Comparison of ENCODE assay signal across 8 cellular contexts in the genomic region with DNA sequence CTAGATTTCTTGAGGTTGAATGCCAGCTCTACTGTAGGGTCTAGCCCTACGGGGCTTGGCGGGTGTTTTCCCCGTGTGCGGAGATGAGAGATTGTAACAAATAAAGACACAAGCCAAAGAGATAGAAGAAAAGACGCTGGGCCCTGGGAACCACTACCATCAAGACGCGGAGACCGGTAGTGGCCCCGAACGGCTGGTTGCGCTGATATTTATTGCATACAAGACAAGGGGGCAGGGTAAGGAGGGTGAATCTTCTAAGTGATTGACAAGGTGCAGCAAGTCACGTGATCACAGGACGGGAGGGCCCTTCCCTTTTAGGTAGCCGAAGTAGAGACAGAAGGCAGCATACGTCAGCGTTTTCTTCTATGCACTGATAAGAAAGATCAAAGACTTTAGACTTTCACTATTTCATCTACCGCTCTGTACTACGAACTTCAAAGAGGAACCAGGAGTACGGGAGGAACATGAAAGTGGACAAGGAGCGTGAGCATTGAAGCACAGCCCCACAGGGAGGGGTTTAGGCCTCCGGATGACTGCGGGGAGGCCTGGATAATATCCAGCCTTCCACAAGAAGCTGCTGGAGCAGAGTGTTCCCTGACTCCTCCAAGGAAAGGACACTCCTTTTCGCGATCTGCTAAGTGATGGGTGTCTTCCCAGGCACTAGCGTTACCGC. TPM values are rescaled to one million over a fixed set of nuclear protein-coding genes. Genes with fewer than 3 reads are reported as not detected.
DNase-seq lines count a peak whose midpoint lies in the region; ATAC-seq, FAIRE-seq and TF ChIP-seq lines count a peak whose summit lies in the region.
"Not testable (repeated sequence)": the region's sequence is repeated elsewhere in the genome, so short reads cannot be mapped to it uniquely, and the experiment has no call there.

No MANE protein-coding gene starts in this region.

- TF ChIP-seq EP300 in H1 (IDR thresholded peaks at IDR 0.05; ENCODE audit: borderline replicate concordance in 1 of 2, low read depth in 2 of 2, low read length in 2 of 2), result not testable (repeated sequence)

- not testable (repeated sequence) for H3K79me1 ChIP-seq in H1 (ENCODE audit: low read depth, low read length)

- TF ChIP-seq POLR2A in H1 (IDR thresholded peaks at IDR 0.05; ENCODE audit: control extremely low read depth in 1 of 2, low read depth in 2 of 2, low read length in 2 of 2), result not testable (repeated sequence)
- TF ChIP-seq POLR2A in thyroid gland (IDR thresholded peaks at IDR 0.05), result peak in 1 of 2 donors; percentile 41

- not testable (repeated sequence) for H2AK5ac ChIP-seq in H1 (ENCODE audit: low read depth, low read length)

- peaks cover 0 to 16% (median 13%) of the 10 kb centered on the region in 4 experiments; a peak in 5 of 7 replicates for H3K4me1 ChIP-seq in H1 (replicated peaks in 1 of 4; ENCODE audit: control insufficient read depth in 3 of 4, insufficient read depth in 4 of 4, low read length in 3 of 4)
- peaks cover 21 to 39% of the 10 kb centered on the region in 2 donors for H3K4me1 ChIP-seq in thyroid gland

- H3K14ac ChIP-seq in H1 (ENCODE audit: insufficient read length), result not testable (repeated sequence)

- intact Hi-C loops in left colon (cut with DNase I, micrococcal nuclease), result loop anchor here in 1 of 2 donors (5.0 kb wide), 1 partner anchor 130 kb away; a partner anchor contains a TSS
- intact Hi-C loops in thyroid gland (cut with DNase I), result not testable (repeated sequence)

- H3K18ac ChIP-seq in H1 (ENCODE audit: extremely low read depth, low read length), result not testable (repeated sequence)

- POLR2A ChIA-PET in H1 (lab: Charles Lee; ENCODE audit: partially characterized antibody), result interaction anchor here (1.0 to 3.0 kb wide), 8 partner anchors 9 to 261 kb away, joined by 3 to 13 read pairs (median 4); no protein-coding TSS in a partner anchor

- peak; percentile 36 for ATAC-seq in left colon

- peak overlapping the region; percentile 91; the same call in 1 of the 2 replicates for H2AFZ ChIP-seq in H1 (ENCODE audit: low read length)

- H3K23ac ChIP-seq in H1 (ENCODE audit: insufficient read length), result not testable (repeated sequence)

- H3K27me3 ChIP-seq in H1 (replicated peaks in 1 of 4; ENCODE audit: control insufficient read depth in 3 of 4, extremely low read depth in 1 of 4, insufficient read depth in 3 of 4, low read length in 3 of 4), result peaks cover 3 to 33% (median 29%) of the 10 kb centered on the region in 4 experiments
- H3K27me3 ChIP-seq in thyroid gland, result not testable (repeated sequence)

- H4K91ac ChIP-seq in H1 (replicated peaks; ENCODE audit: insufficient read length, low read length), result not testable (repeated sequence)

- DNase-seq in GM10266 (ENCODE audit: extremely low spot score) (peak; percentile 38), NCI-H510A (lab: John Stamatoyannopoulos, UW) (peak; percentile 21), H1 (ENCODE audit: low read depth in 1 of 2, low spot score in 2 of 2) (peak in 1 of 2 experiments; percentile 64), left colon (peak; percentile 62 to 85), retina (peak; percentile 59), thyroid gland (peak; percentile 60 to 72)
- DNase-seq in activated CD4-positive, CD25-positive, alpha-beta regulatory T cell (lab: John Stamatoyannopoulos, UW), result peak in 3 of 4 experiments; percentile 26 to 48 (median 43)
- DNase-seq in activated naive CD4-positive, alpha-beta T cell treated with Interleukin-2 at 50 U/mL for 16 hours, result peak; percentile 72

- H3K4ac ChIP-seq in H1 (replicated peaks; ENCODE audit: insufficient read length, low read depth, low read length), result not testable (repeated sequence)

- H2BK15ac ChIP-seq in H1 (ENCODE audit: low read length), result not testable (repeated sequence)

- peak overlapping the region; percentile 30 to 64 (median 34); a peak in 7 of 8 replicates for H3K4me3 ChIP-seq in H1 (ENCODE audit: extremely low read depth in 1 of 4, insufficient read depth in 2 of 4, low read depth in 3 of 4, low read length in 4 of 4)
- H3K4me3 ChIP-seq in thyroid gland (replicated peaks in 1 of 3), result peak overlapping the region in 1 of 3 donors; percentile 20

- not testable (repeated sequence) for H2BK5ac ChIP-seq in H1 (ENCODE audit: low read depth, low read length)

- not testable (repeated sequence) for H3K79me2 ChIP-seq in H1 (ENCODE audit: control insufficient read depth in 1 of 2, insufficient read depth in 2 of 2, low read length in 2 of 2)

- H3K9ac ChIP-seq in H1 (replicated peaks in 1 of 4; ENCODE audit: extremely low read depth in 1 of 4, low read depth in 3 of 4, low read length in 3 of 4), result not testable (repeated sequence)

- not testable (repeated sequence) for TF ChIP-seq RAD21 in H1 (IDR thresholded peaks at IDR 0.05 in 1 of 2, conservative IDR thresholded peaks at IDR 0.05 in 1 of 2; ENCODE audit: low read depth in 2 of 2, low read length in 2 of 2)

- CTCF ChIA-PET in H1 (lab: Charles Lee; ENCODE audit: partially characterized antibody), result interaction anchor here (0.6 to 17.5 kb wide), 40 partner anchors 8 to 514 kb away, joined by 3 to 434 read pairs (median 6); a partner anchor contains a TSS

- not testable (repeated sequence) for H4K20me1 ChIP-seq in H1 (replicated peaks in 1 of 2; ENCODE audit: control insufficient read depth in 1 of 2, insufficient read depth in 2 of 2, low read length in 2 of 2)

- H3K23me2 ChIP-seq in H1 (ENCODE audit: low read depth, low read length), result peaks cover 31% of the 10 kb centered on the region; the same call in 1 of the 2 replicates

- 19% methylated on average over 26 of the region's 26 CpGs; no CpG with 5 or more reads in 1 of the 2 experiments for WGBS in H1 (ENCODE audit: extremely low coverage in 1 of 2, insufficient coverage in 1 of 2, insufficient read length in 1 of 2, insufficient replicate concordance in 2 of 2, low coverage in 1 of 2, low lambda C conversion rate in 2 of 2, missing lambda C conversion rate in 1 of 2), 2 experiments
- 14 to 16% methylated on average over 26 of the region's 26 CpGs for WGBS in thyroid gland, 2 donors

- not testable (repeated sequence) for H2BK20ac ChIP-seq in H1 (ENCODE audit: low read length)

- H3K4me2 ChIP-seq in H1 (ENCODE audit: insufficient read depth in 1 of 2, low read depth in 2 of 2, low read length in 2 of 2), result peak overlapping the region; percentile 89 to 97

- H3K9me3 ChIP-seq in H1 (ENCODE audit: insufficient read depth in 2 of 2, low read depth in 1 of 2, low read length in 1 of 2); thyroid gland: not testable (repeated sequence)

- H4K8ac ChIP-seq in H1 (ENCODE audit: extremely low read depth, insufficient read depth, low read length), result not testable (repeated sequence)

- FAIRE-seq in H1 (lab: Jason Lieb, UNC), result peak; percentile 62

- H3K36me3 ChIP-seq in H1 (ENCODE audit: control insufficient read depth in 2 of 4, insufficient read depth in 4 of 4, low read length in 3 of 4); thyroid gland: not testable (repeated sequence)

- not testable (repeated sequence) for TF ChIP-seq CTCF in GM10266 (IDR thresholded peaks at IDR 0.05; ENCODE audit: control insufficient read depth, insufficient read depth, low read depth, missing control alignments); H1 (IDR thresholded peaks at IDR 0.05; ENCODE audit: control extremely low read depth in 1 of 3, insufficient read depth in 1 of 3, low read depth in 1 of 3, low read length in 3 of 3); thyroid gland (IDR thresholded peaks at IDR 0.05)

- not testable (repeated sequence) for H2BK120ac ChIP-seq in H1 (replicated peaks; ENCODE audit: low read depth, low read length)

- not testable (repeated sequence) for H3K27ac ChIP-seq in H1 (ENCODE audit: low read depth, low read length)
- H3K27ac ChIP-seq in thyroid gland, result peak overlapping the region; percentile 76 to 96 (median 90)

- H4K5ac ChIP-seq in H1 (ENCODE audit: insufficient read length, low read depth, low read length), result not testable (repeated sequence)

- H3K56ac ChIP-seq in H1 (replicated peaks; ENCODE audit: insufficient read length, low read depth, low read length), result not testable (repeated sequence)

- H2BK12ac ChIP-seq in H1 (ENCODE audit: low read depth, low read length), result not testable (repeated sequence)

RNA-seq across cellular contexts. Expression of a gene that starts 3.0 kb away (rescaled TPM):
- total RNA-seq in H1 (2021; fragmentation: NEBNext Ultra II Directional; extraction: Animal tissue kit (Norgen Biotek cat#: 25700)), result 0.35 and 0.67 TPM in 2 replicates
- 0.39 and 0.85 TPM in 2 replicates for polyA plus RNA-seq in H1 (2011; rRNA removed)
- 0.47 TPM for polyA plus RNA-seq in H1 (2011; cell fraction: cytosol; rRNA removed)
- 2.1 TPM for polyA plus RNA-seq in H1 (2011; cell fraction: nucleus; rRNA removed)
- polyA plus RNA-seq in H1 (2012, experiment 1 of 2), result 0.19 to 0.96 TPM (median 0.62 TPM) in 4 replicates
- 0.34 TPM for polyA plus RNA-seq in H1 (2012, experiment 2 of 2)
- 0.65 TPM for polyA plus RNA-seq in H1 (2013, experiment 1 of 2)
- 0.57 TPM for polyA plus RNA-seq in H1 (2013, experiment 2 of 2)
- 0.10 TPM in 1 of 2 replicates, not detected in the other for polyA minus RNA-seq in H1 (2011; rRNA and poly(A)+ RNA removed)
- not detected for polyA minus RNA-seq in H1 (2011; cell fraction: cytosol; rRNA and poly(A)+ RNA removed)
- 0.90 TPM for polyA minus RNA-seq in H1 (2011; cell fraction: nucleus; rRNA and poly(A)+ RNA removed)
- under 1 TPM; 0.58 to 0.84 TPM for total RNA-seq in left colon
- total RNA-seq in thyroid gland, result 10 to 100 TPM in 3 of 4 donors, 1 to 10 TPM in 1; 5.4 to 43.9 (median 18.8) TPM

RNA-seq across cellular contexts. Expression of a gene that starts 11.0 kb away (rescaled TPM):
- total RNA-seq in H1 (2021; fragmentation: NEBNext Ultra II Directional; extraction: Animal tissue kit (Norgen Biotek cat#: 25700)), result 4.7 and 5.8 TPM in 2 replicates
- 5.4 and 7.7 TPM in 2 replicates for polyA plus RNA-seq in H1 (2011; rRNA removed)
- 2.0 TPM for polyA plus RNA-seq in H1 (2011; cell fraction: cytosol; rRNA removed)
- 5.5 TPM for polyA plus RNA-seq in H1 (2011; cell fraction: nucleus; rRNA removed)
- polyA plus RNA-seq in H1 (2012, experiment 1 of 2), result 3.7 to 6.5 TPM (median 5.0 TPM) in 4 replicates
- 5.2 TPM for polyA plus RNA-seq in H1 (2012, experiment 2 of 2)
- 6.3 TPM for polyA plus RNA-seq in H1 (2013, experiment 1 of 2)
- polyA plus RNA-seq in H1 (2013, experiment 2 of 2), result 7.1 TPM
- polyA minus RNA-seq in H1 (2011; rRNA and poly(A)+ RNA removed), result 5.3 and 6.2 TPM in 2 replicates
- 2.1 TPM for polyA minus RNA-seq in H1 (2011; cell fraction: cytosol; rRNA and poly(A)+ RNA removed)
- polyA minus RNA-seq in H1 (2011; cell fraction: nucleus; rRNA and poly(A)+ RNA removed), result 8.0 TPM
- 10 to 100 TPM in 1 of 2 donors, 1 to 10 TPM in 1; 9.0 to 10.0 TPM for total RNA-seq in left colon
- 1 to 10 TPM; 1.2 to 6.7 (median 4.1) TPM for total RNA-seq in thyroid gland

RNA-seq across cellular contexts. Expression of a gene that starts 24.0 kb away (rescaled TPM):
- total RNA-seq in H1 (2021; fragmentation: NEBNext Ultra II Directional; extraction: Animal tissue kit (Norgen Biotek cat#: 25700)), result 7.4 and 8.7 TPM in 2 replicates
- polyA plus RNA-seq in H1 (2011; rRNA removed), result 6.6 and 7.0 TPM in 2 replicates
- 3.5 TPM for polyA plus RNA-seq in H1 (2011; cell fraction: cytosol; rRNA removed)
- polyA plus RNA-seq in H1 (2011; cell fraction: nucleus; rRNA removed), result 10.1 TPM
- polyA plus RNA-seq in H1 (2012, experiment 1 of 2), result 8.1 to 10.9 TPM (median 8.9 TPM) in 4 replicates
- polyA plus RNA-seq in H1 (2012, experiment 2 of 2), result 8.4 TPM
- 5.3 TPM for polyA plus RNA-seq in H1 (2013, experiment 1 of 2)
- polyA plus RNA-seq in H1 (2013, experiment 2 of 2), result 4.8 TPM
- 3.6 and 6.1 TPM in 2 replicates for polyA minus RNA-seq in H1 (2011; rRNA and poly(A)+ RNA removed)
- polyA minus RNA-seq in H1 (2011; cell fraction: cytosol; rRNA and poly(A)+ RNA removed), result 4.3 TPM
- 8.0 TPM for polyA minus RNA-seq in H1 (2011; cell fraction: nucleus; rRNA and poly(A)+ RNA removed)
- 1 to 10 TPM; 2.0 to 2.6 TPM for total RNA-seq in left colon
- 10 to 100 TPM in 2 of 4 donors, 1 to 10 TPM in 2; 3.1 to 18.9 (median 7.6) TPM for total RNA-seq in thyroid gland

RNA-seq across cellular contexts. Expression of a gene that starts 33.2 kb away (rescaled TPM):
- not detected in 2 replicates for total RNA-seq in H1 (2021; fragmentation: NEBNext Ultra II Directional; extraction: Animal tissue kit (Norgen Biotek cat#: 25700))
- polyA plus RNA-seq in H1 (2011; rRNA removed), result 0.17 TPM in 1 of 2 replicates, not detected in the other
- polyA plus RNA-seq in H1 (2011; cell fraction: cytosol; rRNA removed), result not detected
- polyA plus RNA-seq in H1 (2011; cell fraction: nucleus; rRNA removed), result not detected
- polyA plus RNA-seq in H1 (2012, experiment 1 of 2), result not detected in 4 replicates
- not detected for polyA plus RNA-seq in H1 (2012, experiment 2 of 2)
- polyA plus RNA-seq in H1 (2013, experiment 1 of 2), result not detected
- not detected for polyA plus RNA-seq in H1 (2013, experiment 2 of 2)
- not detected in 2 replicates for polyA minus RNA-seq in H1 (2011; rRNA and poly(A)+ RNA removed)
- not detected for polyA minus RNA-seq in H1 (2011; cell fraction: cytosol; rRNA and poly(A)+ RNA removed)
- polyA minus RNA-seq in H1 (2011; cell fraction: nucleus; rRNA and poly(A)+ RNA removed), result not detected
- 1 to 10 TPM; 4.2 to 7.6 TPM for total RNA-seq in left colon
- total RNA-seq in thyroid gland, result 1 to 10 TPM in 3 of 4 donors, under 1 TPM in 1; 0.59 to 3.9 (median 2.1) TPM

RNA-seq across cellular contexts. Expression of a gene that starts 34.4 kb away (rescaled TPM):
- 149 and 159 TPM in 2 replicates for total RNA-seq in H1 (2021; fragmentation: NEBNext Ultra II Directional; extraction: Animal tissue kit (Norgen Biotek cat#: 25700))
- polyA plus RNA-seq in H1 (2011; rRNA removed), result 133 and 147 TPM in 2 replicates
- 102 TPM for polyA plus RNA-seq in H1 (2011; cell fraction: cytosol; rRNA removed)
- 164 TPM for polyA plus RNA-seq in H1 (2011; cell fraction: nucleus; rRNA removed)
- polyA plus RNA-seq in H1 (2012, experiment 1 of 2), result 283 to 334 TPM (median 310 TPM) in 4 replicates
- polyA plus RNA-seq in H1 (2012, experiment 2 of 2), result 974 TPM
- polyA plus RNA-seq in H1 (2013, experiment 1 of 2), result 394 TPM
- 462 TPM for polyA plus RNA-seq in H1 (2013, experiment 2 of 2)
- 33.1 and 47.8 TPM in 2 replicates for polyA minus RNA-seq in H1 (2011; rRNA and poly(A)+ RNA removed)
- 88.6 TPM for polyA minus RNA-seq in H1 (2011; cell fraction: cytosol; rRNA and poly(A)+ RNA removed)
- 38.3 TPM for polyA minus RNA-seq in H1 (2011; cell fraction: nucleus; rRNA and poly(A)+ RNA removed)
- total RNA-seq in left colon, result 100 to 1,000 TPM; 183 to 188 TPM
- total RNA-seq in thyroid gland, result 100 to 1,000 TPM; 134 to 297 (median 200) TPM
